ENCODE assay signal across 22 cellular contexts in the genomic region with DNA sequence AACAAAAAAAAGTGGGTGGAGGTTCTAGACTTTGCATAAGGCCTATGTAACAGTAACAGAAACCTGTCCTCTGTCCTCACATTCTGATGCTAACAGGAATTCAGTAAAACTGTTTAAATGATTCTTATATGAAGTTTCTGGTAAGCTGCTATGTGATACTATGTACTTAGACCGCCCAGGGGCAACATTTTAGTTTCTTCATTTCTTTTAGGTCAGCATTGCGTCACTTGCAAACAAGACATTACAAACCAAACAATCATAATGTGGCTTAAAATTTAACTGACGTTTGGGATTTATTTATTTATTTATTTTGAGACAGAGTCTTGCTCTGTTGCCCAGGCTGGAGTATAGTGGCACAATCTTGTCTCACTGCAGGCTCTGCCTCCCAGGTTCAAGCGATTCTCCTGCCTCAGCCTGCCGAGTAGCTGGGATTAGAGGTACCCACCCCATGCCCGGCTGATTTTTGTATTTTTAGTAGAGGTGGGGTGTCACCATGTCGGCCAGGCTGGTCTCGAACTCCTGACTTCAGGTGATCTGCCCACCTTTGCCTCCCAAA.
"Had no signal": no experiment of that assay in that cellular context is flagged by ENCODE, and none has a peak within 500 bp of the region (broad histone marks: within the 10 kb centered on the region; RNA-seq: fewer than 3 reads in every experiment).

No MANE protein-coding gene starts in this region.

- H3K9ac ChIP-seq: KMS-11 had no signal

- H3K27ac ChIP-seq: KMS-11, VCaP had no signal

- H3K9me3 Mint-ChIP-seq: activated CD4-positive, alpha-beta memory T cell treated with anti-CD3 and anti-CD28 coated beads for 36 hours; activated CD4-positive, alpha-beta T cell treated with anti-CD3 and anti-CD28 coated beads, Interleukin-2, amount 10 ng/mL, durations not matched to agents 7 days and 5 days; activated naive CD4-positive, alpha-beta T cell treated with anti-CD3 and anti-CD28 coated beads, Interleukin-2, amount 50 U/mL, for 72 hours; activated naive CD8-positive, alpha-beta T cell treated with anti-CD3 and anti-CD28 coated beads, Interleukin-2, amount 50 U/mL, for 24 hours; activated T-cell treated with anti-CD3 and anti-CD28 coated beads, Interleukin-2, amount 50 U/mL, for 4 hours; brain had no signal

- H3K4me2 ChIP-seq: KMS-11 had no signal

- ATAC-seq: activated naive CD8-positive, alpha-beta T cell treated with anti-CD3 and anti-CD28 coated beads, Interleukin-2, amount 50 U/mL, for 24 hours; activated T-cell treated with anti-CD3 and anti-CD28 coated beads, Interleukin-2, amount 50 U/mL, for 4 hours had no signal

- DNase-seq: activated CD4-positive, alpha-beta memory T cell treated with anti-CD3 and anti-CD28 coated beads for 36 hours; activated CD4-positive, alpha-beta T cell treated with anti-CD3 and anti-CD28 coated beads, Interleukin-2, amount 10 ng/mL, durations not matched to agents 7 days and 5 days; activated CD4-positive, CD25-positive, alpha-beta regulatory T cell; activated CD8-positive, alpha-beta memory T cell treated with anti-CD3 and anti-CD28 coated beads for 24 hours; activated naive CD4-positive, alpha-beta T cell treated with Interleukin-2 at 50 U/mL for 16 hours; activated naive CD8-positive, alpha-beta T cell treated with anti-CD3 and anti-CD28 coated beads, Interleukin-2, amount 50 U/mL, for 24 hours; activated T-cell treated with anti-CD3 and anti-CD28 coated beads, Interleukin-2, amount 50 U/mL, for 4 hours; amygdala; MV-4-11; NCI-H1092 treated with DMSO at 0.1 percent for 48 hours; NCI-H1417 treated with DMSO at 0.1 percent for 48 hours; NCI-H1694; NCI-H2029; NCI-H446; NCI-H774; SIG-M5; T-helper 2 cell; T1000 had no signal

- H3K27me3 Mint-ChIP-seq: activated CD4-positive, alpha-beta memory T cell treated with anti-CD3 and anti-CD28 coated beads for 36 hours; activated CD4-positive, alpha-beta T cell treated with anti-CD3 and anti-CD28 coated beads, Interleukin-2, amount 10 ng/mL, durations not matched to agents 7 days and 5 days; activated naive CD8-positive, alpha-beta T cell treated with anti-CD3 and anti-CD28 coated beads, Interleukin-2, amount 50 U/mL, for 24 hours; brain had no signal

- H3K27ac Mint-ChIP-seq: activated CD4-positive, alpha-beta memory T cell treated with anti-CD3 and anti-CD28 coated beads for 36 hours; activated naive CD8-positive, alpha-beta T cell treated with anti-CD3 and anti-CD28 coated beads, Interleukin-2, amount 50 U/mL, for 24 hours; brain had no signal

- H3K4me1 Mint-ChIP-seq: activated CD4-positive, alpha-beta T cell treated with anti-CD3 and anti-CD28 coated beads, Interleukin-2, amount 10 ng/mL, durations not matched to agents 7 days and 5 days; activated naive CD8-positive, alpha-beta T cell treated with anti-CD3 and anti-CD28 coated beads, Interleukin-2, amount 50 U/mL, for 24 hours; brain had no signal

- H3K4me3 Mint-ChIP-seq: activated CD4-positive, alpha-beta memory T cell treated with anti-CD3 and anti-CD28 coated beads for 36 hours; activated CD4-positive, alpha-beta T cell treated with anti-CD3 and anti-CD28 coated beads, Interleukin-2, amount 10 ng/mL, durations not matched to agents 7 days and 5 days; activated naive CD8-positive, alpha-beta T cell treated with anti-CD3 and anti-CD28 coated beads, Interleukin-2, amount 50 U/mL, for 24 hours; activated T-cell treated with anti-CD3 and anti-CD28 coated beads, Interleukin-2, amount 50 U/mL, for 4 hours; brain had no signal
